ENCODE assay signal across 8 cellular contexts in the genomic region with DNA sequence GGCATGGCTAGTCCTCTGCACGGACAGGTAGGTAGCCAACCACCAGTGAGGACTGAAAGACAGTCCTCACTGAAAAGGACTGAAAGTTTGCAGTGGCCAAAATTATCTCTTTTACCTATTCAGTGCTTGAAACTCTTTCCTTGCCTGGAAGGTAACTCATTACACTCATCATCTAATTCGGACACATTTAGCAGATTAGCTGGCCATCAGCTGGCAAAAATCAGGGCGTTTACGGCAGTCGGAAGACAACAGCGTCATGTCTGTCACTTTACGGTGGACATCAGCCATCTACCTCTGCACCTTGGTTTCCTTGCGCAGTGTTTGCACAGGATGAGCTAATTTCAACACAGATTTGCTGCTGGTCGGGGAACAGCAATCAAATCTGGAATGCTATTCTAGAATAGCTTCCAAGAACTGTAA. TPM values are rescaled to one million over a fixed set of nuclear protein-coding genes. Genes with fewer than 3 reads are reported as not detected.
DNase-seq lines count a peak whose midpoint lies in the region; ATAC-seq and TF ChIP-seq lines count a peak whose summit lies in the region.

No MANE protein-coding gene starts in this region.

- no peak overlapping the region for H2BK5ac ChIP-seq in mesenchymal stem cell (ENCODE audit: low read depth, low read length, poor library complexity, severe bottlenecking)

- H4K8ac ChIP-seq in mesenchymal stem cell (ENCODE audit: low read length) = no peak overlapping the region

- H3K9me3 ChIP-seq in KOPT-K1 (ENCODE audit: insufficient read depth, low read length, poor library complexity, severe bottlenecking) (no peaks in the 10 kb centered on the region), T-helper 17 cell (ENCODE audit: control insufficient read depth, low read length, poor library complexity, severe bottlenecking) (no peaks in the 10 kb centered on the region), mesenchymal stem cell (ENCODE audit: control insufficient read depth, low read length) (no peaks in the 10 kb centered on the region), thoracic aorta (no peaks in the 10 kb centered on the region)

- H4K91ac ChIP-seq in mesenchymal stem cell (ENCODE audit: low read length) = no peak overlapping the region

- no peaks in the 10 kb centered on the region for H3K27me3 ChIP-seq in GM23338 (ENCODE audit: insufficient read depth)
- no peaks in the 10 kb centered on the region for H3K27me3 ChIP-seq in dorsolateral prefrontal cortex
- no peaks in the 10 kb centered on the region for H3K27me3 ChIP-seq in mesenchymal stem cell (ENCODE audit: control insufficient read depth in 1 of 2, insufficient read depth in 1 of 2, low read length in 2 of 2)
- no peaks in the 10 kb centered on the region for H3K27me3 ChIP-seq in thoracic aorta (replicated peaks; ENCODE audit: insufficient read depth)

- H3K36me3 ChIP-seq in GM23338 (ENCODE audit: insufficient read depth) (no peaks in the 10 kb centered on the region), KOPT-K1 (ENCODE audit: insufficient read depth, low read length) (no peaks in the 10 kb centered on the region), mesenchymal stem cell (ENCODE audit: control insufficient read depth in 1 of 2, insufficient read depth in 2 of 2, low read depth in 1 of 2, low read length in 2 of 2) (peaks cover 0 to 5% of the 10 kb centered on the region in 2 experiments), thoracic aorta (no peaks in the 10 kb centered on the region)

- H2AFZ ChIP-seq in GM23338 (peak overlapping the region; percentile 56; the same call in 1 of the 2 replicates), mesenchymal stem cell (ENCODE audit: low read depth, low read length) (no peak overlapping the region)

- H3K4me1 Mint-ChIP-seq in GM23338 (peaks cover 24% of the 10 kb centered on the region), T-helper 17 cell (peaks cover 27% of the 10 kb centered on the region)

- H3K4me3 Mint-ChIP-seq in GM23338 (peak overlapping the region; percentile 93), T-helper 17 cell (peak overlapping the region; percentile 96)

- peak overlapping the region in 1 of 2 experiments; percentile 59 for H3K14ac ChIP-seq in mesenchymal stem cell (ENCODE audit: low read length in 2 of 2)

- H3K9me3 Mint-ChIP-seq in GM23338 = no peaks in the 10 kb centered on the region

- H3K4me1 ChIP-seq in GM23338 (ENCODE audit: insufficient read depth) = peaks cover 13% of the 10 kb centered on the region
- H3K4me1 ChIP-seq in mesenchymal stem cell (ENCODE audit: control insufficient read depth, insufficient read depth, low read depth, low read length) = peaks cover 3% of the 10 kb centered on the region
- H3K4me1 ChIP-seq in thoracic aorta (ENCODE audit: control insufficient read depth in 1 of 2, low read depth in 2 of 2) = peaks cover 5 to 35% of the 10 kb centered on the region in 2 donors

- peak overlapping the region; percentile 73 for H2AK5ac ChIP-seq in mesenchymal stem cell (ENCODE audit: low read length, severe bottlenecking)

- H2BK120ac ChIP-seq in mesenchymal stem cell (ENCODE audit: low read depth, low read length) = no peak overlapping the region

- H3K4me3 ChIP-seq in GM23338 = peak overlapping the region; percentile 94
- H3K4me3 ChIP-seq in dorsolateral prefrontal cortex = peak overlapping the region; percentile 68 to 100 (median 95)
- H3K4me3 ChIP-seq in mesenchymal stem cell (ENCODE audit: insufficient read depth in 1 of 2, low read depth in 1 of 2, low read length in 2 of 2) = peak overlapping the region; percentile 91 to 100
- H3K4me3 ChIP-seq in thoracic aorta = peak overlapping the region; percentile 86

- no peaks in the 10 kb centered on the region for H4K20me1 ChIP-seq in GM23338 (replicated peaks; ENCODE audit: insufficient read depth)

- peaks cover 7% of the 10 kb centered on the region; the same call in 2 of the 3 replicates for H3K36me3 Mint-ChIP-seq in GM23338 (ENCODE audit: low read depth)
- peaks cover under 1% of the 10 kb centered on the region for H3K36me3 Mint-ChIP-seq in T-helper 17 cell (ENCODE audit: low read depth)

- peak overlapping the region; percentile 94 for H3K9ac ChIP-seq in mesenchymal stem cell (ENCODE audit: low read length)

- peak overlapping the region; percentile 91 to 98 for H3K4ac ChIP-seq in mesenchymal stem cell (ENCODE audit: low read depth in 1 of 2, low read length in 2 of 2)

- no peak for TF ChIP-seq CTCF in GM23338 (conservative IDR thresholded peaks at IDR 0.05; ENCODE audit: low read depth in 2 of 2)
- no peak for TF ChIP-seq CTCF in dorsolateral prefrontal cortex (IDR thresholded peaks at IDR 0.05 in 54 of 56, conservative IDR thresholded peaks at IDR 0.05 in 2 of 56; ENCODE audit: low read depth in 1 of 56, partially characterized antibody in 56 of 56)
- TF ChIP-seq CTCF in thoracic aorta (IDR thresholded peaks at IDR 0.05) = no peak

- peak overlapping the region in 1 of 2 experiments; percentile 93 for H3K23ac ChIP-seq in mesenchymal stem cell (ENCODE audit: low read length in 2 of 2)

- H2BK15ac ChIP-seq in mesenchymal stem cell (ENCODE audit: low read depth, poor library complexity, severe bottlenecking) = no peak overlapping the region

- peak overlapping the region; percentile 95 for H3K27ac ChIP-seq in GM23338 (ENCODE audit: low read depth)
- peak overlapping the region; percentile 79 for H3K27ac ChIP-seq in KOPT-K1 (ENCODE audit: low read depth, low read length, poor library complexity, severe bottlenecking)
- peak overlapping the region; percentile 52 to 98 (median 92) for H3K27ac ChIP-seq in dorsolateral prefrontal cortex
- peak overlapping the region; percentile 82 for H3K27ac ChIP-seq in mesenchymal stem cell (ENCODE audit: low read length, poor library complexity, severe bottlenecking)
- H3K27ac ChIP-seq in thoracic aorta = peak overlapping the region; percentile 96 to 97

- peak overlapping the region in 1 of 2 experiments; percentile 42 for H2BK12ac ChIP-seq in mesenchymal stem cell (ENCODE audit: low read length in 2 of 2)

- no peaks in the 10 kb centered on the region for H3K79me1 ChIP-seq in mesenchymal stem cell (replicated peaks; ENCODE audit: low read length, poor library complexity, severe bottlenecking)

- 0 out of 2 replicates have a peak, but pooled peaks cover 5% of the 10 kb centered on the region for H3F3A ChIP-seq in GM23338 (replicated peaks; ENCODE audit: low read depth)

- intact Hi-C loops in dorsolateral prefrontal cortex (cut with DNase I) = loop anchor here (1.0 to 10.0 kb wide), 5 partner anchors 56 to 214 kb away; partner anchors contain the start of genes CFAP70 (in 1 of the 2), DNAJC9 (in 1 of the 2) and MRPS16 (in 1 of the 2)

- peaks cover 3% of the 10 kb centered on the region; the same call in 1 of the 2 replicates for H3K9me2 ChIP-seq in GM23338 (ENCODE audit: insufficient read depth)

- DNase-seq in activated CD4-positive, CD25-positive, alpha-beta regulatory T cell (lab: John Stamatoyannopoulos, UW) = peak in 3 of 4 experiments; percentile 8 to 49 (median 14)
- no peak for DNase-seq in activated CD4-positive, CD25-positive, alpha-beta regulatory T cell treated with anti-CD3 and anti-CD28 coated beads, Interleukin-2, amount 50 U/mL, for 72 hours
- DNase-seq in GM23338 (ENCODE audit: low spot score) (peak; percentile 40), T-helper 17 cell (peak in 1 of 3 donors; percentile 22), dorsolateral prefrontal cortex (peak in 3 of 10 donors; percentile 31 to 58 (median 48)), mesenchymal stem cell (no peak), thoracic aorta (ENCODE audit: low spot score) (no peak)

- H3K27ac Mint-ChIP-seq in GM23338 = peak overlapping the region; percentile 94
- peak overlapping the region; percentile 95 for H3K27ac Mint-ChIP-seq in T-helper 17 cell

- 16% methylated on average over 9 of the region's 9 CpGs for WGBS in mesenchymal stem cell

- H3K4me2 ChIP-seq in GM23338 (peak overlapping the region; percentile 86), mesenchymal stem cell (ENCODE audit: low read length, poor library complexity, severe bottlenecking) (peak overlapping the region; percentile 90)

- peak overlapping the region; percentile 81 to 98 for H3K18ac ChIP-seq in mesenchymal stem cell (ENCODE audit: low read depth in 1 of 2, low read length in 2 of 2)

- peaks cover 53% of the 10 kb centered on the region for H3K79me2 ChIP-seq in GM23338 (replicated peaks; ENCODE audit: insufficient read depth)

- ATAC-seq in GM23338 (peak; percentile 9), T-helper 17 cell (peak; percentile 53), thoracic aorta (ENCODE audit: insufficient number of reproducible peaks, low FRiP score, low read depth) (peak; percentile 16)

- peaks cover 6% of the 10 kb centered on the region for H3K27me3 Mint-ChIP-seq in GM23338 (ENCODE audit: insufficient read depth, low read depth, poor library complexity)
- no peaks in the 10 kb centered on the region for H3K27me3 Mint-ChIP-seq in T-helper 17 cell

TF ChIP-seq in GM23338, 12 proteins besides CTCF, POLR2A, EP300 and RAD21:
- TF ChIP-seq CREB1 (CRISPR knock-in tag; IDR thresholded peaks at IDR 0.05; ENCODE audit: low read depth) = peak; percentile 41; the same call in 1 of the 2 replicates
- no peak for TF ChIP-seq JUNB (IDR thresholded peaks at IDR 0.05; ENCODE audit: unreplicated experiment)

RNA-seq across cellular contexts. Expression of gene ANXA7, which starts 0.7 kb away (rescaled TPM):
- 63.7 and 71.4 TPM in 2 replicates for total RNA-seq in GM23338 (2014; rRNA removed; shearing (Covaris generic))
- 77.6 and 80.1 TPM in 2 replicates for polyA plus RNA-seq in GM23338 (2016; fragmentation: Nextera tagmentation; extraction: Ambion mirVana)
- total RNA-seq in T-helper 17 cell (100 to 1,000 TPM in 1 of 2 donors, 10 to 100 TPM in 1; 94.9 to 117 TPM), dorsolateral prefrontal cortex (100 to 1,000 TPM in 103 of 120 experiments, 10 to 100 TPM in 17; 77.3 to 153 (median 116) TPM), thoracic aorta (100 to 1,000 TPM; 107 to 120 TPM)
- 51.5 TPM for polyA plus RNA-seq in mesenchymal stem cell (2013, experiment 1 of 2)
- 50.9 TPM for polyA plus RNA-seq in mesenchymal stem cell (2013, experiment 2 of 2)

RNA-seq across cellular contexts. Expression of gene MSS51, which starts 20.2 kb away (rescaled TPM):
- 3.9 and 5.1 TPM in 2 replicates for total RNA-seq in GM23338 (2014; rRNA removed; shearing (Covaris generic))
- 1.1 and 1.9 TPM in 2 replicates for polyA plus RNA-seq in GM23338 (2016; fragmentation: Nextera tagmentation; extraction: Ambion mirVana)
- total RNA-seq in T-helper 17 cell (1 to 10 TPM; 2.2 to 2.6 TPM), dorsolateral prefrontal cortex (1 to 10 TPM; 3.7 to 9.9 (median 6.6) TPM), thoracic aorta (1 to 10 TPM; 2.6 to 3.5 TPM)
- 0.35 TPM for polyA plus RNA-seq in mesenchymal stem cell (2013, experiment 1 of 2)
- 0.32 TPM for polyA plus RNA-seq in mesenchymal stem cell (2013, experiment 2 of 2)

RNA-seq across cellular contexts. Expression of gene CFAP70, which starts 54.5 kb away (rescaled TPM):
- total RNA-seq in GM23338 (2014; rRNA removed; shearing (Covaris generic)) = 0.08 and 0.17 TPM in 2 replicates
- polyA plus RNA-seq in GM23338 (2016; fragmentation: Nextera tagmentation; extraction: Ambion mirVana) = 0.24 and 0.87 TPM in 2 replicates
- total RNA-seq in T-helper 17 cell (1 to 10 TPM; 2.4 to 2.6 TPM), dorsolateral prefrontal cortex (10 to 100 TPM in 34 of 120 experiments, 1 to 10 TPM in 86; 4.8 to 20.1 (median 8.8) TPM), thoracic aorta (1 to 10 TPM; 1.9 to 3.4 TPM)
- polyA plus RNA-seq in mesenchymal stem cell (2013, experiment 1 of 2) = 0.06 TPM
- polyA plus RNA-seq in mesenchymal stem cell (2013, experiment 2 of 2) = 0.10 TPM

Comparison
In these comparisons a context has a peak if more than half of its experiments do, and no peak if none do; other contexts are left out.
1. DNase-seq: peak in activated CD4-positive, CD25-positive, alpha-beta regulatory T cell (3 of 4) and GM23338 (single experiment); none in activated CD4-positive, CD25-positive, alpha-beta regulatory T cell treated with anti-CD3 and anti-CD28 coated beads, Interleukin-2, amount 50 U/mL, for 72 hours (single experiment), mesenchymal stem cell (single experiment) and thoracic aorta (single experiment).
2. Peak in every context shown above with its lines, with median percentiles within 50 percentile points of each other: ATAC-seq, H3K27ac ChIP-seq and H3K4me3 ChIP-seq.